18 cellular contexts compared by ENCODE assay signal in the genomic region with DNA sequence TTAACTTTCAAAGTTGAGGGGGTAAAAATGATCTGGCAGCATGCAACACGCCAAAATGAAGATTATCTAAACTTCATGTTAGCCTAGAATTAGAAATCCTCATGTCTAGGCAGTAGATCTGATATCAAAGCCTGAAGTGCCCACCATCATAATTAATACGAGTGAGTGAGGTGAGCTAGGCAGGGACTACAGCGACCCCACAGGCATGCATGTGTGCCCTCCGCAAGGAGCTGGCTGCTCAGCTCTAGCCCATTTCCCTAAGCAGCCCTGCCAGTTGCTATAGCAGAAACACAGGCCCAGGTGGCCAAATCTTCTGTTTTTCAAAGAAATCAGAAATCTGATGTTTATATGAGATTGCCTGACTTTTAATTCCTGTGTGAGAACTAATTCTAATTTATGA.
"Had no signal": no experiment of that assay in that cellular context is flagged by ENCODE, and none has a peak within 500 bp of the region (broad histone marks: within the 10 kb centered on the region; RNA-seq: fewer than 3 reads in every experiment).

No MANE protein-coding gene starts in this region.

- H3K9me3 ChIP-seq: ovary had no signal

- H3K27ac ChIP-seq: foreskin keratinocyte, ovary had no signal

- DNase-seq: activated B cell treated with CpG ODN at 0.5 μM for 24 hours; activated CD4-positive, alpha-beta T cell treated with anti-CD3 and anti-CD28 coated beads for 48 hours; activated CD8-positive, alpha-beta memory T cell treated with anti-CD3 and anti-CD28 coated beads, Interleukin-2, amount 50 U/mL, for 48 hours; activated CD8-positive, alpha-beta T cell treated with anti-CD3 and anti-CD28 coated beads, Interleukin-2, amount 10 ng/mL, durations not matched to agents 7 days and 5 days; activated gamma-delta T cell; activated T-cell treated with anti-CD3 and anti-CD28 coated beads, Interleukin-2, amount 50 U/mL, for 72 hours; central memory CD4-positive, alpha-beta T cell; cortex of kidney; effector CD4-positive, alpha-beta T cell; foreskin keratinocyte; left cardiac atrium; midbrain; ovary; stimulated activated CD4-positive, alpha-beta T cell treated with anti-CD3 and anti-CD28 coated beads, Interleukin-12 subunit alpha, Interleukin-12 subunit beta, amount 100 ng/mL, for 4 hours; T-helper 2 cell had no signal

- ATAC-seq: activated CD8-positive, alpha-beta T cell treated with anti-CD3 and anti-CD28 coated beads, Interleukin-2, amount 10 ng/mL, durations not matched to agents 7 days and 5 days; activated naive CD4-positive, alpha-beta T cell treated with anti-CD3 and anti-CD28 coated beads, Interleukin-2, amount 50 U/mL, for 72 hours; activated T-cell treated with anti-CD3 and anti-CD28 coated beads, Interleukin-2, amount 50 U/mL, for 72 hours; foreskin keratinocyte; left cardiac atrium; stimulated activated effector memory CD8-positive, alpha-beta T cell treated with anti-CD3 and anti-CD28 coated beads, Interleukin-12 subunit alpha, Interleukin-12 subunit beta, amount 100 ng/mL, for 72 hours had no signal

- H3K27me3 ChIP-seq: foreskin keratinocyte, ovary had no signal

- H3K4me3 ChIP-seq: lung, ovary had no signal

- H3K4me1 ChIP-seq: foreskin keratinocyte had no signal

- H3K36me3 ChIP-seq: ovary had no signal
